10 cellular contexts compared by ENCODE assay signal in genomic region chr9:36141761-36142160, GRCh38. TPM values are rescaled to one million over a fixed set of nuclear protein-coding genes. Genes with fewer than 3 reads are reported as not detected.
DNase-seq lines count a peak whose midpoint lies in the region; ATAC-seq and TF ChIP-seq lines count a peak whose summit lies in the region.
"Had no signal": no experiment of that assay in that cellular context is flagged by ENCODE, and none has a peak within 500 bp of the region (broad histone marks: within the 10 kb centered on the region; RNA-seq: fewer than 3 reads in every experiment).

No MANE protein-coding gene starts in this region.

- peaks cover 12% of the 10 kb centered on the region for H3K9me3 Mint-ChIP-seq in activated CD4-positive, alpha-beta T cell treated with anti-CD3 and anti-CD28 coated beads, Interleukin-2, amount 10 ng/mL, durations not matched to agents 24 days and 14 days
- peaks cover 9 to 14% of the 10 kb centered on the region in 2 donors for H3K9me3 Mint-ChIP-seq in activated naive CD4-positive, alpha-beta T cell treated with anti-CD3 and anti-CD28 coated beads, Interleukin-2, amount 50 U/mL, for 72 hours

- no peak for ATAC-seq in activated naive CD4-positive, alpha-beta T cell treated with anti-CD3 and anti-CD28 coated beads, Interleukin-2, amount 50 U/mL, for 72 hours

- CTCF ChIA-PET in HEK293T (lab: Yijun Ruan, JAX): no interaction called here

- POLR2A ChIA-PET in HEK293T (lab: Yijun Ruan, JAX): no interaction called here

- intact Hi-C loops in activated CD4-positive, alpha-beta T cell treated with anti-CD3 and anti-CD28 coated beads, Interleukin-2, amount 10 ng/mL, durations not matched to agents 24 days and 14 days (cut with micrococcal nuclease): no loop called here

- H3K4me3 ChIP-seq in mucosa of stomach (ENCODE audit: low read length): no peak overlapping the region
- H3K4me3 ChIP-seq in stomach smooth muscle (ENCODE audit: low read length in 2 of 2): peak overlapping the region in 1 of 2 donors; percentile 69

- peaks cover 23% of the 10 kb centered on the region for H3K36me3 Mint-ChIP-seq in activated CD4-positive, alpha-beta T cell treated with anti-CD3 and anti-CD28 coated beads, Interleukin-2, amount 10 ng/mL, durations not matched to agents 24 days and 14 days (ENCODE audit: low read depth)
- peaks cover 19 to 29% of the 10 kb centered on the region in 2 donors for H3K36me3 Mint-ChIP-seq in activated naive CD4-positive, alpha-beta T cell treated with anti-CD3 and anti-CD28 coated beads, Interleukin-2, amount 50 U/mL, for 72 hours

- peak overlapping the region; percentile 52 for H3K9ac ChIP-seq in mucosa of stomach (ENCODE audit: low read length)
- H3K9ac ChIP-seq in stomach smooth muscle (ENCODE audit: low read length in 2 of 2): peak overlapping the region in 1 of 2 donors; percentile 61

- H3K4me3 Mint-ChIP-seq in activated CD4-positive, alpha-beta T cell treated with anti-CD3 and anti-CD28 coated beads, Interleukin-2, amount 10 ng/mL, durations not matched to agents 24 days and 14 days: peak overlapping the region; percentile 21
- H3K4me3 Mint-ChIP-seq: WTC11 had no signal

- peaks cover 2% of the 10 kb centered on the region for H3K27me3 Mint-ChIP-seq in activated CD4-positive, alpha-beta T cell treated with anti-CD3 and anti-CD28 coated beads, Interleukin-2, amount 10 ng/mL, durations not matched to agents 24 days and 14 days

- no peaks in the 10 kb centered on the region for H3K36me3 ChIP-seq in mucosa of stomach (ENCODE audit: control insufficient read depth, insufficient read depth, low read length)
- peaks cover 6 to 10% of the 10 kb centered on the region in 2 donors for H3K36me3 ChIP-seq in stomach smooth muscle (ENCODE audit: control insufficient read depth in 2 of 2, insufficient read depth in 2 of 2, low read length in 2 of 2)

- H3K9me3 ChIP-seq in mucosa of stomach (ENCODE audit: control insufficient read depth, low read length): no peaks in the 10 kb centered on the region
- H3K9me3 ChIP-seq in stomach smooth muscle (ENCODE audit: control insufficient read depth in 2 of 2, low read length in 2 of 2): no peaks in the 10 kb centered on the region

- peak overlapping the region; percentile 96 for H3K27ac ChIP-seq in stomach smooth muscle (ENCODE audit: low read length)

- peaks cover 85% of the 10 kb centered on the region for H3K4me1 Mint-ChIP-seq in activated CD4-positive, alpha-beta T cell treated with anti-CD3 and anti-CD28 coated beads, Interleukin-2, amount 10 ng/mL, durations not matched to agents 24 days and 14 days

- H3K27ac Mint-ChIP-seq in activated CD4-positive, alpha-beta T cell treated with anti-CD3 and anti-CD28 coated beads, Interleukin-2, amount 10 ng/mL, durations not matched to agents 24 days and 14 days: peak overlapping the region; percentile 94
- H3K27ac Mint-ChIP-seq in activated naive CD4-positive, alpha-beta T cell treated with anti-CD3 and anti-CD28 coated beads, Interleukin-2, amount 50 U/mL, for 72 hours: peak overlapping the region; percentile 44 to 91
- H3K27ac Mint-ChIP-seq: WTC11 had no signal

- H3K27me3 ChIP-seq in mucosa of stomach (ENCODE audit: control insufficient read depth, insufficient read depth, low read length) (peaks cover 8% of the 10 kb centered on the region), stomach smooth muscle (ENCODE audit: control insufficient read depth in 1 of 2, insufficient read depth in 2 of 2, low read length in 2 of 2) (no peaks in the 10 kb centered on the region)

- DNase-seq in activated CD4-positive, alpha-beta T cell treated with anti-CD3 and anti-CD28 coated beads, Interleukin-2, amount 10 ng/mL, durations not matched to agents 24 days and 14 days: no peak
- no peak for DNase-seq in activated CD4-positive, alpha-beta T cell treated with anti-CD3 and anti-CD28 coated beads for 4 hours
- DNase-seq in activated naive CD4-positive, alpha-beta T cell treated with anti-CD3 and anti-CD28 coated beads, Interleukin-2, amount 50 U/mL, for 72 hours (ENCODE audit: low spot score in 2 of 2): no peak
- no peak for DNase-seq in NCI-H2081 treated with DMSO at 0.1 percent for 48 hours (lab: John Stamatoyannopoulos, UW)
- DNase-seq in HEK293T (ENCODE audit: extremely low spot score): no peak
- DNase-seq in GM19240 (ENCODE audit: insufficient read length, low spot score): no peak
- DNase-seq: NCI-H2171 treated with DMSO at 0.1 percent for 48 hours had no signal

- H3K4me1 ChIP-seq in mucosa of stomach (ENCODE audit: control insufficient read depth, insufficient read depth, low read length) (peaks cover 78% of the 10 kb centered on the region), stomach smooth muscle (ENCODE audit: control insufficient read depth, insufficient read depth, low read length) (peaks cover 77% of the 10 kb centered on the region)

TF ChIP-seq in HEK293T, 16 proteins besides CTCF, POLR2A, EP300 and RAD21:
- TF ChIP-seq FOXM1 (IDR thresholded peaks at IDR 0.05; ENCODE audit: borderline replicate concordance): no peak
- TF ChIP-seq BHLHE40 (IDR thresholded peaks at IDR 0.05; ENCODE audit: borderline replicate concordance): no peak
- no peak for TF ChIP-seq LEF1 (IDR thresholded peaks at IDR 0.05; ENCODE audit: borderline replicate concordance)
- TF ChIP-seq SP1 (IDR thresholded peaks at IDR 0.05): no peak

RNA-seq across cellular contexts. Expression of gene GLIPR2, which starts 5.2 kb away (rescaled TPM):
- total RNA-seq in activated CD4-positive, alpha-beta T cell treated with anti-CD3 and anti-CD28 coated beads, Interleukin-2, amount 10 ng/mL, durations not matched to agents 24 days and 14 days: 25.5 and 25.7 TPM in 2 replicates
- 10 to 100 TPM in 1 of 2 donors, 1 to 10 TPM in 1; 4.0 to 17.0 TPM for total RNA-seq in activated naive CD4-positive, alpha-beta T cell treated with anti-CD3 and anti-CD28 coated beads, Interleukin-2, amount 50 U/mL, for 72 hours

RNA-seq across cellular contexts. Expression of gene CCIN, which starts 27.4 kb away (rescaled TPM):
- not detected in 2 replicates for total RNA-seq in activated CD4-positive, alpha-beta T cell treated with anti-CD3 and anti-CD28 coated beads, Interleukin-2, amount 10 ng/mL, durations not matched to agents 24 days and 14 days
- not detected for total RNA-seq in activated naive CD4-positive, alpha-beta T cell treated with anti-CD3 and anti-CD28 coated beads, Interleukin-2, amount 50 U/mL, for 72 hours

RNA-seq across cellular contexts. Expression of gene CLTA, which starts 49.0 kb away (rescaled TPM):
- 173 and 177 TPM in 2 replicates for total RNA-seq in activated CD4-positive, alpha-beta T cell treated with anti-CD3 and anti-CD28 coated beads, Interleukin-2, amount 10 ng/mL, durations not matched to agents 24 days and 14 days
- total RNA-seq in activated naive CD4-positive, alpha-beta T cell treated with anti-CD3 and anti-CD28 coated beads, Interleukin-2, amount 50 U/mL, for 72 hours: 100 to 1,000 TPM in 1 of 2 donors, 10 to 100 TPM in 1; 77.0 to 127 TPM
